In the genomic region with DNA sequence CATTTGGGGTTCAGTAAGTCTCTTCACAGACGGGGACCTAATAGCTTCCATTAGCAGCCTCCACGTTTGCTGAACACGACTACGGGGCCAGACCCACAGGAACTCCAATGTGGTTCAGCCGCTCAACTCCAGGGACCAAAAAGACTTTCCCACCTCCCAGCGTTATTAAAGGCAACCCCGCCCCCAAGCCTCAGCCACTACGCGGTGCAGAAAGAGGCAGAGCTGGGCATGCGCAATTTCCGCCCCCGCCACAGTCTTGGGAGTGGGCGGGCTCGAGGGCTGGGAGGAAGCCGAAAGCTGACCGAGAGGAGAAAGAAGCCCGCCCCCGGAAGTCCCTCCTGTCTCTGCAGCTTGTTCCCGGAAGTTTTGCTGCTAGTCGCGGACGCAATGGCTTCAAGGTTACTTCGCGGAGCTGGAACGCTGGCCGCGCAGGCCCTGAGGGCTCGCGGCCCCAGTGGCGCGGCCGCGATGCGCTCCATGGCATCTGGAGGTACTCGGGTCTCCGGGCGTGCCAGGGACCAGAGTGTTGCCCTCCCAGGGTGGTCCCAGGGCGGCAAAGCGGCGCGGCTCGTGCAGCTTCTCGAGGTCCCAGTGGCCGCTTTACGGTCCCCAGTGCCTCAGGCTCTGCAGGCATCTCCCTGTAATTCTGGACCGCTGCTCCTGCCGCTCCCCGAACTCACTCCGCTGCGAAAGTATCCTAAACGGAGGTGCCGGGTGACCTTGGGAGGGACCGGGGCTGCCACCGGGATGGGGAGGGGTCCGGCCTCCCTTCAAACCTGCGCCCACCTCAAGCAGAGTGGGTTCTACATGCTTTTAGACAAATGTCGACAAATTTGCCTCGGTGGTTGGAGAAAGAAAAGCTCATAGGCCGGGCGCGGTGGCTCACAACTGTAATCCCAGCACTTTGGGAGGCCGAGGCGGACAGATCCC, we compare ENCODE assay signal across 9 cellular contexts.
A peak's percentile ranks its signal among the peaks of the same experiment; 100 is the strongest.
DNase-seq lines count a peak whose midpoint lies in the region; ATAC-seq, FAIRE-seq and TF ChIP-seq lines count a peak whose summit lies in the region.
"Had no signal": no experiment of that assay in that cellular context is flagged by ENCODE, and none has a peak within 500 bp of the region (broad histone marks: within the 10 kb centered on the region; RNA-seq: fewer than 3 reads in every experiment).

A gene with protein sequence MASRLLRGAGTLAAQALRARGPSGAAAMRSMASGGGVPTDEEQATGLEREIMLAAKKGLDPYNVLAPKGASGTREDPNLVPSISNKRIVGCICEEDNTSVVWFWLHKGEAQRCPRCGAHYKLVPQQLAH (plus strand): TSS at position 363 of the 930 bp plus-strand sequence. CDS start 25 bp downstream, at position 388.

- H3K4me3 Mint-ChIP-seq in central memory CD8-positive, alpha-beta T cell: peak within 1 kb of the TSS; percentile 89

- peaks cover 23% of the 10 kb centered on the region for H3K4me1 Mint-ChIP-seq in central memory CD8-positive, alpha-beta T cell

- H3K27me3 Mint-ChIP-seq in central memory CD8-positive, alpha-beta T cell: no peaks in the 10 kb centered on the region

- ATAC-seq in GM19025 (IDR thresholded peaks at IDR 0.05; ENCODE audit: low read depth, unreplicated experiment): peak; percentile 91
- ATAC-seq in HG03342 (IDR thresholded peaks at IDR 0.05; ENCODE audit: unreplicated experiment): peak; percentile 91
- peak; percentile 96 for ATAC-seq in central memory CD8-positive, alpha-beta T cell (replicated peaks; ENCODE audit: extremely low read depth, poor library complexity, severe bottlenecking)

- H3K27ac Mint-ChIP-seq in central memory CD8-positive, alpha-beta T cell (ENCODE audit: low read depth): peak within 1 kb of the TSS; percentile 89

- DNase-seq in AG09309 (ENCODE audit: low read depth) (peak; percentile 80), NCI-H446 (lab: John Stamatoyannopoulos, UW) (peak; percentile 92 to 96)
- DNase-seq in activated CD4-positive, CD25-positive, alpha-beta regulatory T cell treated with anti-CD3 and anti-CD28 coated beads, Interleukin-2, amount 50 U/mL, for 16 hours (ENCODE audit: low read depth, low spot score): peak; percentile 96
- DNase-seq in central memory CD8-positive, alpha-beta T cell (ENCODE audit: low spot score in 2 of 2): peak; percentile 96
- DNase-seq in stimulated activated CD4-positive, alpha-beta T cell treated with anti-CD3 and anti-CD28 coated beads, Interleukin-12 subunit alpha, Interleukin-12 subunit beta, amount 100 ng/mL, for 4 hours: peak; percentile 97

- peaks cover 36% of the 10 kb centered on the region for H3K36me3 Mint-ChIP-seq in central memory CD8-positive, alpha-beta T cell (ENCODE audit: insufficient read depth)

- TF ChIP-seq CTCF in AG09309 (IDR thresholded peaks at IDR 0.05; ENCODE audit: control insufficient read depth, insufficient read depth, low read depth, low read length, missing control alignments): no peak

- no peaks in the 10 kb centered on the region for H3K9me3 Mint-ChIP-seq in central memory CD8-positive, alpha-beta T cell

- FAIRE-seq in islet of Langerhans (lab: Jason Lieb, UNC): peak; percentile 9
- FAIRE-seq: colon had no signal

- peak within 1 kb of the TSS; percentile 83 for H3K4me3 ChIP-seq in AG09309 (ENCODE audit: control insufficient read depth, low read depth, low read length)

Comparison
In these comparisons a context has a peak if more than half of its experiments do, and no peak if none do; other contexts are left out.
1. Peak in every context shown above with its lines: DNase-seq, ATAC-seq and H3K4me3 ChIP-seq.